10 cellular contexts compared by ENCODE assay signal in the genomic region with DNA sequence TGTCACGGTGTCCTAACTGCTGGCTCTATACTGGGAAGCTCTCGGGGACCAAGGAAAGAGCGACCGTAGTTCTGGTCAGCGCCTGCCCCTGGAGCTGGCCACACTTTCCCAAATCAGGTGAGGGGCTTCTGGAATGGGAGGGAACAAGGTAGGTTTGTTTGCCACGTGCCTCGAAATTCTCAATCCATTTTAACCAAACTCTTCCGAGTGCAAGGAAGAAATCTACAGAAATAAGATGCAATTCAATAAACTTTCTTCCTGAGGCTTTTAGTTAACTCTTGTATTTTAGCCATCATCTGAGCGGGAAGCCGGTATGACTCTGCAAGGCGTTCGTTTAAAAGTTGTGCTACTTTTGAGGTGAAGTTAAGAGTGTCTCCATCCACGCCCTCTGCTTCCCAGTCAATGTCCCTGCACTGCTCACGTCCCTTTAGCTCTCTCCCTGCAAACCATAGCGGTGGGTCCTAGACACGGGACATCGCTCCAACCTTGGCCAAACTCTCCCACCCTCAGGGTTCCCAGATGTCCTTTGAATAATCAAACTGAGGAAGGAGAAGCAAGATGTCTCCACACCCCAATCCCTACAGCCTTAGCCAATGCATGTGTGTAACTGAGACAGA. TPM values are rescaled to one million over a fixed set of nuclear protein-coding genes. Genes with fewer than 3 reads are reported as not detected.
DNase-seq lines count a peak whose midpoint lies in the region; ATAC-seq and TF ChIP-seq lines count a peak whose summit lies in the region.
"Had no signal": no experiment of that assay in that cellular context is flagged by ENCODE, and none has a peak within 500 bp of the region (broad histone marks: within the 10 kb centered on the region; RNA-seq: fewer than 3 reads in every experiment).

No MANE protein-coding gene starts in this region.

- H3K9ac ChIP-seq in mesenchymal stem cell (ENCODE audit: low read length): peak overlapping the region; percentile 93

- no peak overlapping the region for H3K14ac ChIP-seq in mesenchymal stem cell (ENCODE audit: low read length in 2 of 2)

- no peaks in the 10 kb centered on the region for H3K79me1 ChIP-seq in mesenchymal stem cell (replicated peaks; ENCODE audit: low read length, poor library complexity, severe bottlenecking)

- H4K91ac ChIP-seq in mesenchymal stem cell (ENCODE audit: low read length): no peak overlapping the region

- WGBS in mesenchymal stem cell: 53% methylated on average over 12 of the region's 17 CpGs
- 42% methylated on average over 17 of the region's 17 CpGs for WGBS in suprapubic skin

- H3K4me1 ChIP-seq in mesenchymal stem cell (ENCODE audit: control insufficient read depth, insufficient read depth, low read depth, low read length) (peaks cover 10% of the 10 kb centered on the region), suprapubic skin (peaks cover 7% of the 10 kb centered on the region)

- H3K27me3 ChIP-seq in MG63: 0 out of 2 replicates have a peak, but pooled peaks cover under 1% of the 10 kb centered on the region
- H3K27me3 ChIP-seq in mesenchymal stem cell (ENCODE audit: control insufficient read depth in 1 of 2, insufficient read depth in 1 of 2, low read length in 2 of 2): peaks cover 0 to 4% of the 10 kb centered on the region in 2 experiments
- peaks cover 12% of the 10 kb centered on the region for H3K27me3 ChIP-seq in suprapubic skin

- TF ChIP-seq POLR2A in suprapubic skin (IDR thresholded peaks at IDR 0.05): no peak

- H4K8ac ChIP-seq in mesenchymal stem cell (ENCODE audit: low read length): peak overlapping the region; percentile 90

- H2BK120ac ChIP-seq in mesenchymal stem cell (ENCODE audit: low read depth, low read length): no peak overlapping the region

- no peak overlapping the region for H3K23ac ChIP-seq in mesenchymal stem cell (ENCODE audit: low read length in 2 of 2)

- no peaks in the 10 kb centered on the region for H3K9me3 ChIP-seq in MG63
- no peaks in the 10 kb centered on the region for H3K9me3 ChIP-seq in mesenchymal stem cell (ENCODE audit: control insufficient read depth, low read length)
- H3K9me3 ChIP-seq in suprapubic skin: no peaks in the 10 kb centered on the region

- H2BK12ac ChIP-seq in mesenchymal stem cell (ENCODE audit: low read length in 2 of 2): peak overlapping the region in 1 of 2 experiments; percentile 39

- no peak overlapping the region for H2AK5ac ChIP-seq in mesenchymal stem cell (ENCODE audit: low read length, severe bottlenecking)

- no peak overlapping the region for H3K4ac ChIP-seq in mesenchymal stem cell (ENCODE audit: low read depth in 1 of 2, low read length in 2 of 2)

- H3K4me3 ChIP-seq in MG63 (peak overlapping the region; percentile 54), epithelial cell of proximal tubule (ENCODE audit: low read depth, low read length) (peak overlapping the region; percentile 53), mesenchymal stem cell (ENCODE audit: insufficient read depth in 1 of 2, low read depth in 1 of 2, low read length in 2 of 2) (peak overlapping the region; percentile 81 to 87), suprapubic skin (peak overlapping the region; percentile 50)

- no peak for TF ChIP-seq EP300 in suprapubic skin (IDR thresholded peaks at IDR 0.05)

- H3K36me3 ChIP-seq in MG63 (no peaks in the 10 kb centered on the region), mesenchymal stem cell (ENCODE audit: control insufficient read depth in 1 of 2, insufficient read depth in 2 of 2, low read depth in 1 of 2, low read length in 2 of 2) (no peaks in the 10 kb centered on the region), suprapubic skin (no peaks in the 10 kb centered on the region)

- no peak overlapping the region for H2BK5ac ChIP-seq in mesenchymal stem cell (ENCODE audit: low read depth, low read length, poor library complexity, severe bottlenecking)

- H3K27ac ChIP-seq in mesenchymal stem cell (ENCODE audit: low read length, poor library complexity, severe bottlenecking): no peak overlapping the region
- peak overlapping the region; percentile 75 for H3K27ac ChIP-seq in suprapubic skin

- DNase-seq in MG63 (no peak), epithelial cell of proximal tubule (ENCODE audit: low read depth) (no peak), mesenchymal stem cell (no peak), suprapubic skin (ENCODE audit: low spot score in 2 of 2) (no peak)
- DNase-seq in stimulated activated CD4-positive, alpha-beta T cell treated with anti-CD3 and anti-CD28 coated beads, Interleukin-2, amount 100 ng/mL, for 24 hours: no peak
- DNase-seq: activated CD4-positive, alpha-beta T cell treated with anti-CD3 and anti-CD28 coated beads, Interleukin-2, amount 50 U/mL, for 4 hours had no signal

- H2AFZ ChIP-seq in mesenchymal stem cell (ENCODE audit: low read depth, low read length): peak overlapping the region; percentile 89

- TF ChIP-seq CTCF in epithelial cell of proximal tubule (conservative IDR thresholded peaks at IDR 0.05; ENCODE audit: low read depth, low read length): no peak
- no peak for TF ChIP-seq CTCF in suprapubic skin (IDR thresholded peaks at IDR 0.05)

- H3K18ac ChIP-seq in mesenchymal stem cell (ENCODE audit: low read depth in 1 of 2, low read length in 2 of 2): peak overlapping the region; percentile 39 to 82

- no peak overlapping the region for H2BK15ac ChIP-seq in mesenchymal stem cell (ENCODE audit: low read depth, poor library complexity, severe bottlenecking)

- peak overlapping the region; percentile 93 for H3K4me2 ChIP-seq in mesenchymal stem cell (ENCODE audit: low read length, poor library complexity, severe bottlenecking)

- no peak for ATAC-seq in HG03354 (IDR thresholded peaks at IDR 0.05; ENCODE audit: poor library complexity, severe bottlenecking, unreplicated experiment)
- ATAC-seq in GM19467 (IDR thresholded peaks at IDR 0.05; ENCODE audit: unreplicated experiment): no peak
- ATAC-seq in GM19395 (IDR thresholded peaks at IDR 0.05; ENCODE audit: unreplicated experiment): no peak

RNA-seq across cellular contexts. Expression of gene AGTR1, which starts 0.6 kb away (rescaled TPM):
- not detected in 2 replicates for total RNA-seq in MG63 (2014; rRNA removed; shearing (Covaris generic); ENCODE audit: low replicate concordance)
- total RNA-seq in epithelial cell of proximal tubule (0.12 and 0.14 TPM in 2 replicates), suprapubic skin (10 to 100 TPM in 3 of 4 donors, 1 to 10 TPM in 1; 6.3 to 17.4 (median 14.1) TPM)
- 0.87 TPM for polyA plus RNA-seq in mesenchymal stem cell (2013, experiment 1 of 2)
- polyA plus RNA-seq in mesenchymal stem cell (2013, experiment 2 of 2): 0.90 TPM
- total RNA-seq: G401 had no signal
